19 cellular contexts compared by ENCODE assay signal in genomic region chr6:24009319-24009718, GRCh38.
DNase-seq lines count a peak whose midpoint lies in the region; ATAC-seq and TF ChIP-seq lines count a peak whose summit lies in the region.
"Had no signal": no experiment of that assay in that cellular context is flagged by ENCODE, and none has a peak within 500 bp of the region (broad histone marks: within the 10 kb centered on the region; RNA-seq: fewer than 3 reads in every experiment).

No MANE protein-coding gene starts in this region.

- DNase-seq in NCI-H1105 (lab: John Stamatoyannopoulos, UW) (peak; percentile 54), NCI-H2081 treated with DMSO at 0.1 percent for 48 hours (lab: John Stamatoyannopoulos, UW) (peak; percentile 44), SK-N-DZ (ENCODE audit: low spot score) (peak; percentile 79), neural crest cell (ENCODE audit: low read depth, low spot score) (peak; percentile 16), NCI-H2029 (lab: John Stamatoyannopoulos, UW) (no peak)
- no peak for DNase-seq in activated CD4-positive, alpha-beta T cell treated with anti-CD3 and anti-CD28 coated beads for 36 hours
- DNase-seq: activated CD4-positive, alpha-beta T cell treated with anti-CD3 and anti-CD28 coated beads, Interleukin-2, amount 10 ng/mL, durations not matched to agents 24 days and 14 days; activated naive CD8-positive, alpha-beta T cell treated with anti-CD3 and anti-CD28 coated beads, Interleukin-2, amount 50 U/mL, for 24 hours; GOT3; kidney glomerular epithelial cell; NCI-H2171; stimulated activated CD4-positive, alpha-beta T cell treated with anti-CD3 and anti-CD28 coated beads, Interleukin-2, amount 100 ng/mL, for 48 hours; SW 1271; transverse colon had no signal

- CTCF ChIA-PET in activated CD4-positive, alpha-beta T cell treated with anti-CD3 and anti-CD28 coated beads for 36 hours (lab: Charles Lee) = interaction anchor here (1.4 kb wide), 1 partner anchor 24 kb away, joined by 3 read pairs; no protein-coding TSS in a partner anchor

- H3K4me1 Mint-ChIP-seq in neural crest cell = peaks cover 34% of the 10 kb centered on the region
- H3K4me1 Mint-ChIP-seq in activated CD4-positive, alpha-beta T cell treated with anti-CD3 and anti-CD28 coated beads for 36 hours = no peaks in the 10 kb centered on the region
- H3K4me1 Mint-ChIP-seq: activated CD4-positive, alpha-beta T cell treated with anti-CD3 and anti-CD28 coated beads, Interleukin-2, amount 10 ng/mL, durations not matched to agents 24 days and 14 days; activated naive CD8-positive, alpha-beta T cell treated with anti-CD3 and anti-CD28 coated beads, Interleukin-2, amount 50 U/mL, for 24 hours; nephron had no signal

- POLR2A ChIA-PET in activated CD4-positive, alpha-beta T cell treated with anti-CD3 and anti-CD28 coated beads for 36 hours (lab: Charles Lee) = no interaction called here

- H3K36me3 Mint-ChIP-seq in neural crest cell (ENCODE audit: low read depth) = peaks cover 4% of the 10 kb centered on the region
- no peaks in the 10 kb centered on the region for H3K36me3 Mint-ChIP-seq in activated CD4-positive, alpha-beta T cell treated with anti-CD3 and anti-CD28 coated beads for 36 hours (ENCODE audit: low read depth)
- H3K36me3 Mint-ChIP-seq: mesothelial cell of epicardium had no signal

- ATAC-seq in HG03095 (IDR thresholded peaks at IDR 0.05; ENCODE audit: unreplicated experiment) = no peak
- no peak for ATAC-seq in activated CD4-positive, alpha-beta T cell treated with anti-CD3 and anti-CD28 coated beads for 36 hours
- ATAC-seq: activated naive CD8-positive, alpha-beta T cell treated with anti-CD3 and anti-CD28 coated beads, Interleukin-2, amount 50 U/mL, for 24 hours; HepG2 had no signal

- peak overlapping the region; percentile 22 for H3K4me3 Mint-ChIP-seq in neural crest cell
- no peak overlapping the region for H3K4me3 Mint-ChIP-seq in activated CD4-positive, alpha-beta T cell treated with anti-CD3 and anti-CD28 coated beads for 36 hours
- H3K4me3 Mint-ChIP-seq: activated CD4-positive, alpha-beta T cell treated with anti-CD3 and anti-CD28 coated beads, Interleukin-2, amount 10 ng/mL, durations not matched to agents 24 days and 14 days; activated naive CD8-positive, alpha-beta T cell treated with anti-CD3 and anti-CD28 coated beads, Interleukin-2, amount 50 U/mL, for 24 hours; mesothelial cell of epicardium; nephron; stimulated activated naive CD8-positive, alpha-beta T cell treated with anti-CD3 and anti-CD28 coated beads, Interleukin-15, Interleukin-2, amounts not matched to agents 100 ng/mL and 50 ng/mL, for 24 hours had no signal

- peaks cover 10% of the 10 kb centered on the region for H3K9me3 Mint-ChIP-seq in neural crest cell
- peaks cover 4% of the 10 kb centered on the region for H3K9me3 Mint-ChIP-seq in activated CD4-positive, alpha-beta T cell treated with anti-CD3 and anti-CD28 coated beads for 36 hours (ENCODE audit: low read depth)

- intact Hi-C loops in activated CD4-positive, alpha-beta T cell treated with anti-CD3 and anti-CD28 coated beads for 36 hours (cut with DNase I, micrococcal nuclease) = no loop called here

- no peaks in the 10 kb centered on the region for H3K27me3 Mint-ChIP-seq in neural crest cell (ENCODE audit: low read depth)
- H3K27me3 Mint-ChIP-seq in activated CD4-positive, alpha-beta T cell treated with anti-CD3 and anti-CD28 coated beads for 36 hours = peaks cover 2% of the 10 kb centered on the region
- H3K27me3 Mint-ChIP-seq: activated CD4-positive, alpha-beta T cell treated with anti-CD3 and anti-CD28 coated beads, Interleukin-2, amount 10 ng/mL, durations not matched to agents 24 days and 14 days; activated naive CD8-positive, alpha-beta T cell treated with anti-CD3 and anti-CD28 coated beads, Interleukin-2, amount 50 U/mL, for 24 hours; stimulated activated naive CD8-positive, alpha-beta T cell treated with anti-CD3 and anti-CD28 coated beads, Interleukin-15, Interleukin-2, amounts not matched to agents 100 ng/mL and 50 ng/mL, for 24 hours had no signal

- TF ChIP-seq CTCF in neural crest cell (conservative IDR thresholded peaks at IDR 0.05) = no peak

- no peak overlapping the region for H3K27ac Mint-ChIP-seq in neural crest cell (ENCODE audit: unreplicated experiment)
- no peak overlapping the region for H3K27ac Mint-ChIP-seq in activated CD4-positive, alpha-beta T cell treated with anti-CD3 and anti-CD28 coated beads for 36 hours
- H3K27ac Mint-ChIP-seq: activated CD4-positive, alpha-beta T cell treated with anti-CD3 and anti-CD28 coated beads, Interleukin-2, amount 10 ng/mL, durations not matched to agents 24 days and 14 days; activated naive CD8-positive, alpha-beta T cell treated with anti-CD3 and anti-CD28 coated beads, Interleukin-2, amount 50 U/mL, for 24 hours; mesothelial cell of epicardium; stimulated activated naive CD8-positive, alpha-beta T cell treated with anti-CD3 and anti-CD28 coated beads, Interleukin-15, Interleukin-2, amounts not matched to agents 100 ng/mL and 50 ng/mL, for 24 hours had no signal

Comparison
In these comparisons a context has a peak if more than half of its experiments do, and no peak if none do; other contexts are left out.
1. DNase-seq: peak in NCI-H1105 (single experiment), NCI-H2081 treated with DMSO at 0.1 percent for 48 hours (single experiment), SK-N-DZ (single experiment) and neural crest cell (single experiment); none in NCI-H2029 (single experiment) and activated CD4-positive, alpha-beta T cell treated with anti-CD3 and anti-CD28 coated beads for 36 hours (single experiment).